In the genomic region with DNA sequence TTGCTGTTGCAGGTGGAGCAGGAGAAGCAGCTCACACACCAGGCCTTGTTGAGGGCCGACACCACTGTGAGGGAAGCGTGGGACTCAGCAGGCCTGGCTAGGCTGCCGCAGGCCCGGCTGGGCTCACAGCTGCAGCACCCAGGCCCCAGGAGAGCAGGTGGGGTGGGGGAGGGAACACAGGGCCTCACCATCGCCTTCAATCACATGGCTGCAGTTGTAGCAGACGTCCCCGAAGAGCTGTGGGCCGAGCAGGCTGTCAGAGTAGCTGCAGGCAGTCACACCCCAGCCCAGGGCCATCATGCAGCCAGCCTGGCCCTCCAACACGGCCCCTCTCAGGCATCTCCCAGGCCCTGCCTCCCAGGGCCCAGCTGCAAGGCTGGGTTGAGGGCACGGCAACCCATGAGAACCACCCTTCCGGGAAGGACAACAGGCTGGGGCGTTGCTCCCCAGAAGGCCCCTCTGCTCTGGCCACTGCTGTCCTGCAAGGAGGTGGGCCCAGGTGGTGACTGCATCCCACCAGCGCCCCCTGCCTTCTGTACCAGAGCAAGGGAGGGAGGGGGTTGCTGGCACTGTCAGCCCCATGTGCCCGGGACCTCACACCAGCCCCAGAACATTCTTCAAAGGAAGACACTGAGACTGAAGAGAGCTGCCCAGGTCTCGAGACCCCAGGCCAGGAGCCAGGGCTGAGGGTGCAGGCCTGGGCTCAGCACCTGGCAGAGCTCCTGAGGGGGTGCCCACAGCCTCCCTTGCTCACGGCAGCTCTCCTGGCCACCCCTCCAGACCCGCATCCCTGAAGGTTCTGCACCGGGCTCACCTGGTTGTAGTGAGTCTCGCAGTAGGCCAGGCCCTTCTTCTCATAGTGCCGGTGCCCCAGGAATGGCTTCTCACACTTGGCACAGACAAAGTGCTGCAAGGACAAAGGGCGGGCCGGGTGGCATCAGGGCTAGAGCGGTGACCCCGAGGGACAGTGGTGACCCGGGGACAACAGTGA, we compare ENCODE assay signal across 1 cellular context.
TF ChIP-seq lines count a peak whose summit lies in the region.

No MANE protein-coding gene starts in this region.

TF ChIP-seq in HepG2, 621 proteins besides CTCF, POLR2A, EP300 and RAD21 (continued from another document and continues in another):
- TF ChIP-seq ZNF609 (CRISPR knock-in tag; IDR thresholded peaks at IDR 0.05; ENCODE audit: borderline replicate concordance) (no peak), ZNF605 (CRISPR knock-in tag; IDR thresholded peaks at IDR 0.05) (no peak), ZNF30 (CRISPR knock-in tag; IDR thresholded peaks at IDR 0.05) (no peak), SIX1 (CRISPR knock-in tag; IDR thresholded peaks at IDR 0.05; ENCODE audit: borderline replicate concordance) (no peak), ZNF557 (CRISPR knock-in tag; IDR thresholded peaks at IDR 0.05) (no peak), KAT8 (CRISPR knock-in tag; IDR thresholded peaks at IDR 0.05) (0 out of 2 replicates have a peak, but pooled peaks have one; percentile 39), ZNF501 (CRISPR knock-in tag; IDR thresholded peaks at IDR 0.05) (peak; percentile 85), ZNF746 (CRISPR knock-in tag; IDR thresholded peaks at IDR 0.05) (0 out of 2 replicates have a peak, but pooled peaks have one; percentile 28), POLR2G (IDR thresholded peaks at IDR 0.05; ENCODE audit: low read depth, low read length) (no peak), IKZF5 (CRISPR knock-in tag; IDR thresholded peaks at IDR 0.05) (no peak), GATA4 (IDR thresholded peaks at IDR 0.05; ENCODE audit: borderline replicate concordance, low read depth) (no peak), ZNF143 (CRISPR knock-in tag; IDR thresholded peaks at IDR 0.05) (no peak), MTA1 (CRISPR knock-in tag; IDR thresholded peaks at IDR 0.05; ENCODE audit: borderline replicate concordance) (0 out of 2 replicates have a peak, but pooled peaks have one; percentile 20), NR0B2 (CRISPR knock-in tag; IDR thresholded peaks at IDR 0.05) (0 out of 2 replicates have a peak, but pooled peaks have one; percentile 43), HOXA3 (CRISPR knock-in tag; IDR thresholded peaks at IDR 0.05) (0 out of 2 replicates have a peak, but pooled peaks have one; percentile 42), ATAD3A (CRISPR knock-in tag; IDR thresholded peaks at IDR 0.05) (no peak), ZNF451 (CRISPR knock-in tag; IDR thresholded peaks at IDR 0.05) (peak; percentile 29; the same call in 1 of the 2 replicates), ZNF567 (CRISPR knock-in tag; IDR thresholded peaks at IDR 0.05; ENCODE audit: borderline replicate concordance) (0 out of 2 replicates have a peak, but pooled peaks have one; percentile 75), FOSL1 (CRISPR knock-in tag; IDR thresholded peaks at IDR 0.05; ENCODE audit: borderline replicate concordance) (no peak), ZNF674 (CRISPR knock-in tag; IDR thresholded peaks at IDR 0.05; ENCODE audit: low read depth) (no peak), SNAPC4 (CRISPR knock-in tag; IDR thresholded peaks at IDR 0.05) (no peak), RFX5 (IDR thresholded peaks at IDR 0.05; ENCODE audit: low read depth, low read length) (no peak)
- TF ChIP-seq, protein P1, sequence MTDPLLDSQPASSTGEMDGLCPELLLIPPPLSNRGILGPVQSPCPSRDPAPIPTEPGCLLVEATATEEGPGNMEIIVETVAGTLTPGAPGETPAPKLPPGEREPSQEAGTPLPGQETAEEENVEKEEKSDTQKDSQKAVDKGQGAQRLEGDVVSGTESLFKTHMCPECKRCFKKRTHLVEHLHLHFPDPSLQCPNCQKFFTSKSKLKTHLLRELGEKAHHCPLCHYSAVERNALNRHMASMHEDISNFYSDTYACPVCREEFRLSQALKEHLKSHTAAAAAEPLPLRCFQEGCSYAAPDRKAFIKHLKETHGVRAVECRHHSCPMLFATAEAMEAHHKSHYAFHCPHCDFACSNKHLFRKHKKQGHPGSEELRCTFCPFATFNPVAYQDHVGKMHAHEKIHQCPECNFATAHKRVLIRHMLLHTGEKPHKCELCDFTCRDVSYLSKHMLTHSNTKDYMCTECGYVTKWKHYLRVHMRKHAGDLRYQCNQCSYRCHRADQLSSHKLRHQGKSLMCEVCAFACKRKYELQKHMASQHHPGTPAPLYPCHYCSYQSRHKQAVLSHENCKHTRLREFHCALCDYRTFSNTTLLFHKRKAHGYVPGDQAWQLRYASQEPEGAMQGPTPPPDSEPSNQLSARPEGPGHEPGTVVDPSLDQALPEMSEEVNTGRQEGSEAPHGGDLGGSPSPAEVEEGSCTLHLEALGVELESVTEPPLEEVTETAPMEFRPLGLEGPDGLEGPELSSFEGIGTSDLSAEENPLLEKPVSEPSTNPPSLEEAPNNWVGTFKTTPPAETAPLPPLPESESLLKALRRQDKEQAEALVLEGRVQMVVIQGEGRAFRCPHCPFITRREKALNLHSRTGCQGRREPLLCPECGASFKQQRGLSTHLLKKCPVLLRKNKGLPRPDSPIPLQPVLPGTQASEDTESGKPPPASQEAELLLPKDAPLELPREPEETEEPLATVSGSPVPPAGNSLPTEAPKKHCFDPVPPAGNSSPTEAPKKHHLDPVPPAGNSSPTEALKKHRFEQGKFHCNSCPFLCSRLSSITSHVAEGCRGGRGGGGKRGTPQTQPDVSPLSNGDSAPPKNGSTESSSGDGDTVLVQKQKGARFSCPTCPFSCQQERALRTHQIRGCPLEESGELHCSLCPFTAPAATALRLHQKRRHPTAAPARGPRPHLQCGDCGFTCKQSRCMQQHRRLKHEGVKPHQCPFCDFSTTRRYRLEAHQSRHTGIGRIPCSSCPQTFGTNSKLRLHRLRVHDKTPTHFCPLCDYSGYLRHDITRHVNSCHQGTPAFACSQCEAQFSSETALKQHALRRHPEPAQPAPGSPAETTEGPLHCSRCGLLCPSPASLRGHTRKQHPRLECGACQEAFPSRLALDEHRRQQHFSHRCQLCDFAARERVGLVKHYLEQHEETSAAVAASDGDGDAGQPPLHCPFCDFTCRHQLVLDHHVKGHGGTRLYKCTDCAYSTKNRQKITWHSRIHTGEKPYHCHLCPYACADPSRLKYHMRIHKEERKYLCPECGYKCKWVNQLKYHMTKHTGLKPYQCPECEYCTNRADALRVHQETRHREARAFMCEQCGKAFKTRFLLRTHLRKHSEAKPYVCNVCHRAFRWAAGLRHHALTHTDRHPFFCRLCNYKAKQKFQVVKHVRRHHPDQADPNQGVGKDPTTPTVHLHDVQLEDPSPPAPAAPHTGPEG (CRISPR knock-in tag; IDR thresholded peaks at IDR 0.05) = no peak
- TF ChIP-seq, protein P2, sequence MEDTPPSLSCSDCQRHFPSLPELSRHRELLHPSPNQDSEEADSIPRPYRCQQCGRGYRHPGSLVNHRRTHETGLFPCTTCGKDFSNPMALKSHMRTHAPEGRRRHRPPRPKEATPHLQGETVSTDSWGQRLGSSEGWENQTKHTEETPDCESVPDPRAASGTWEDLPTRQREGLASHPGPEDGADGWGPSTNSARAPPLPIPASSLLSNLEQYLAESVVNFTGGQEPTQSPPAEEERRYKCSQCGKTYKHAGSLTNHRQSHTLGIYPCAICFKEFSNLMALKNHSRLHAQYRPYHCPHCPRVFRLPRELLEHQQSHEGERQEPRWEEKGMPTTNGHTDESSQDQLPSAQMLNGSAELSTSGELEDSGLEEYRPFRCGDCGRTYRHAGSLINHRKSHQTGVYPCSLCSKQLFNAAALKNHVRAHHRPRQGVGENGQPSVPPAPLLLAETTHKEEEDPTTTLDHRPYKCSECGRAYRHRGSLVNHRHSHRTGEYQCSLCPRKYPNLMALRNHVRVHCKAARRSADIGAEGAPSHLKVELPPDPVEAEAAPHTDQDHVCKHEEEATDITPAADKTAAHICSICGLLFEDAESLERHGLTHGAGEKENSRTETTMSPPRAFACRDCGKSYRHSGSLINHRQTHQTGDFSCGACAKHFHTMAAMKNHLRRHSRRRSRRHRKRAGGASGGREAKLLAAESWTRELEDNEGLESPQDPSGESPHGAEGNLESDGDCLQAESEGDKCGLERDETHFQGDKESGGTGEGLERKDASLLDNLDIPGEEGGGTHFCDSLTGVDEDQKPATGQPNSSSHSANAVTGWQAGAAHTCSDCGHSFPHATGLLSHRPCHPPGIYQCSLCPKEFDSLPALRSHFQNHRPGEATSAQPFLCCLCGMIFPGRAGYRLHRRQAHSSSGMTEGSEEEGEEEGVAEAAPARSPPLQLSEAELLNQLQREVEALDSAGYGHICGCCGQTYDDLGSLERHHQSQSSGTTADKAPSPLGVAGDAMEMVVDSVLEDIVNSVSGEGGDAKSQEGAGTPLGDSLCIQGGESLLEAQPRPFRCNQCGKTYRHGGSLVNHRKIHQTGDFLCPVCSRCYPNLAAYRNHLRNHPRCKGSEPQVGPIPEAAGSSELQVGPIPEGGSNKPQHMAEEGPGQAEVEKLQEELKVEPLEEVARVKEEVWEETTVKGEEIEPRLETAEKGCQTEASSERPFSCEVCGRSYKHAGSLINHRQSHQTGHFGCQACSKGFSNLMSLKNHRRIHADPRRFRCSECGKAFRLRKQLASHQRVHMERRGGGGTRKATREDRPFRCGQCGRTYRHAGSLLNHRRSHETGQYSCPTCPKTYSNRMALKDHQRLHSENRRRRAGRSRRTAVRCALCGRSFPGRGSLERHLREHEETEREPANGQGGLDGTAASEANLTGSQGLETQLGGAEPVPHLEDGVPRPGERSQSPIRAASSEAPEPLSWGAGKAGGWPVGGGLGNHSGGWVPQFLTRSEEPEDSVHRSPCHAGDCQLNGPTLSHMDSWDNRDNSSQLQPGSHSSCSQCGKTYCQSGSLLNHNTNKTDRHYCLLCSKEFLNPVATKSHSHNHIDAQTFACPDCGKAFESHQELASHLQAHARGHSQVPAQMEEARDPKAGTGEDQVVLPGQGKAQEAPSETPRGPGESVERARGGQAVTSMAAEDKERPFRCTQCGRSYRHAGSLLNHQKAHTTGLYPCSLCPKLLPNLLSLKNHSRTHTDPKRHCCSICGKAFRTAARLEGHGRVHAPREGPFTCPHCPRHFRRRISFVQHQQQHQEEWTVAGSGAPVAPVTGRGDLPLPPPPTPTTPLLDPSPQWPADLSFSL (CRISPR knock-in tag; IDR thresholded peaks at IDR 0.05) = no peak
